Comparison of ENCODE assay signal across 1 cellular context in the genomic region with DNA sequence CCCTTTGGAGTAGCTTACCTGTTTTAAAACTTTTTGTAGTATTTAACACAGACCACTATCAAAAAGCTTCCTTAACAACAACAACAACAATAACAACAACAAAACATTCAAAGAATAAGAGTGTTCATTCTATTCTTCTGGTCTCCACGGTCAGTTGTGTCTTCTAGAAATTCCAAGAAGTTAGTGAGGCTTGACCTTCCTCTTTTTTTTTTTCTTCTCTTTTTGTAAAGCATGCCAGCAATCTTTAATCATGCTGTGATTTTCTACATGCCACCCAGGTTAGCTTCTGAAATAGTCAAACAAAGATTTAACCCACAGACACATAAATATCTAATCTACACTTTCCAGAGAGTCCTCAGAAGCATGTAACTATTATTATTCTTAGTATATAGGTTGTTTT.
TF ChIP-seq lines count a peak whose summit lies in the region.

No MANE protein-coding gene starts in this region.

TF ChIP-seq in HepG2, 621 proteins besides CTCF, POLR2A, EP300 and RAD21 (continued from another document):
- TF ChIP-seq NFE2L2 (IDR thresholded peaks at IDR 0.05; ENCODE audit: low read length) (no peak), ZNF775 (CRISPR knock-in tag; IDR thresholded peaks at IDR 0.05; ENCODE audit: borderline replicate concordance) (no peak), NONO (IDR thresholded peaks at IDR 0.05) (no peak), NONO (CRISPR knock-in tag; conservative IDR thresholded peaks at IDR 0.05) (no peak), ZNF253 (CRISPR knock-in tag; IDR thresholded peaks at IDR 0.05; ENCODE audit: borderline replicate concordance) (no peak), SETDB1 (CRISPR knock-in tag; IDR thresholded peaks at IDR 0.05; ENCODE audit: borderline replicate concordance) (no peak), ZNF460 (CRISPR knock-in tag; IDR thresholded peaks at IDR 0.05; ENCODE audit: borderline replicate concordance) (no peak), MXD4 (CRISPR knock-in tag; IDR thresholded peaks at IDR 0.05) (no peak)
TF ChIP-seq in HepG2: peak in this region for 0.
